ENCODE assay signal across 1 cellular context in genomic region chr3:27568393-27568792, GRCh38.
TF ChIP-seq lines count a peak whose summit lies in the region.

No MANE protein-coding gene starts in this region.

TF ChIP-seq in HepG2, 621 proteins besides CTCF, POLR2A, EP300 and RAD21 (continued from another document):
- TF ChIP-seq REST (IDR thresholded peaks at IDR 0.05; ENCODE audit: borderline replicate concordance in 1 of 2, low read depth in 1 of 2, low read length in 2 of 2) (no peak), ZNF296 (CRISPR knock-in tag; conservative IDR thresholded peaks at IDR 0.05) (no peak), FOXC1 (CRISPR knock-in tag; IDR thresholded peaks at IDR 0.05; ENCODE audit: borderline replicate concordance) (no peak), PAXIP1 (CRISPR knock-in tag; conservative IDR thresholded peaks at IDR 0.05) (no peak), SRY (CRISPR knock-in tag; IDR thresholded peaks at IDR 0.05) (no peak), ZBTB10 (CRISPR knock-in tag; IDR thresholded peaks at IDR 0.05; ENCODE audit: borderline replicate concordance) (no peak)
TF ChIP-seq in HepG2: peak in this region for 0.
